1 cellular context compared by ENCODE assay signal in the genomic region with DNA sequence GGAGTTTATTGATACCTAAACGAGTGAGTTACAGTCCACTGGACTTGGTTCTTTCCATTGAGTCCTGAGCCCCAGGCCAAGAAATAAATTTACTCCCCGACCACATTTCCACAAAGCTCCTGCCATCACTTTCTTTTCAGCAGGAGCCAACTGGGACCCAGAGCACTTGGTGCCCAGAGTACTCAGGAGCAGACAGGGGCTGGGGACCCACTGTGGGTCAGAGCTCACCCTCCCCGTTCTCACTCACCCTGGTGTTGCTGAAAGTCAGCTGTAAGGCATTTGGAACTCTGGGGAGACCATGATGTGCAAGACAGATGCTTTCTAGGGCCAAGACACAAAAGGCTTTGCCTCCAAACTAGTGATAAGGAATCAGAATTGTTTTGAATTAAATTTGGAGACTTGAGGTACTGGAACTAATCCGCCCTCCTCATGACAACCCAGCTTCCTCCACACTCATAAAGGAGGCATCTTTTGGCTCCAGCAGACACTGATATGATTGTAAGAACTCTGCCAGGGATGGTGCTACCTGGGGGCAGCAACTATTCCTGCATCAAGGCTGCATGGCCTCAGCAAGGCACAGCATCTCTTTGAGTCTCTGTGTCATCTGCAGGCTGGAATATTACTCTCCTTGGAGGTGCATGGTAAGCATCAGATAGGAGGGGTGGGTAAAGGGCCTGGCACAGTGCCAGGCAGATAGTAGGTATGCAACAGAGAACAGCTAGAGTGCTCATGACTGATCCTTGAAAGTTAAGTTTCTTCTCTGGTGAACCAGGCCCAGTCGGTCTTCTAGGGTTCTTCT.
TF ChIP-seq lines count a peak whose summit lies in the region.

No MANE protein-coding gene starts in this region.

TF ChIP-seq in WTC11, 78 proteins besides CTCF, POLR2A, EP300 and RAD21:
- TF ChIP-seq ESRRA (CRISPR knock-in tag; IDR thresholded peaks at IDR 0.05; ENCODE audit: borderline replicate concordance), result no peak
- no peak for TF ChIP-seq TEAD1 (CRISPR knock-in tag; IDR thresholded peaks at IDR 0.05)
- TF ChIP-seq ZNF423 (CRISPR knock-in tag; IDR thresholded peaks at IDR 0.05), result no peak
- TF ChIP-seq, protein P1, sequence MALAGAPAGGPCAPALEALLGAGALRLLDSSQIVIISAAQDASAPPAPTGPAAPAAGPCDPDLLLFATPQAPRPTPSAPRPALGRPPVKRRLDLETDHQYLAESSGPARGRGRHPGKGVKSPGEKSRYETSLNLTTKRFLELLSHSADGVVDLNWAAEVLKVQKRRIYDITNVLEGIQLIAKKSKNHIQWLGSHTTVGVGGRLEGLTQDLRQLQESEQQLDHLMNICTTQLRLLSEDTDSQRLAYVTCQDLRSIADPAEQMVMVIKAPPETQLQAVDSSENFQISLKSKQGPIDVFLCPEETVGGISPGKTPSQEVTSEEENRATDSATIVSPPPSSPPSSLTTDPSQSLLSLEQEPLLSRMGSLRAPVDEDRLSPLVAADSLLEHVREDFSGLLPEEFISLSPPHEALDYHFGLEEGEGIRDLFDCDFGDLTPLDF (CRISPR knock-in tag; IDR thresholded peaks at IDR 0.05), result no peak
- TF ChIP-seq TP53 (CRISPR knock-in tag; IDR thresholded peaks at IDR 0.05), result no peak
- no peak for TF ChIP-seq ZNF396 (CRISPR knock-in tag; IDR thresholded peaks at IDR 0.05; ENCODE audit: borderline replicate concordance)
- TF ChIP-seq NFE2L1 (CRISPR knock-in tag; IDR thresholded peaks at IDR 0.05), result no peak
- no peak for TF ChIP-seq SMAD4 (CRISPR knock-in tag; IDR thresholded peaks at IDR 0.05)
- TF ChIP-seq, protein P2, sequence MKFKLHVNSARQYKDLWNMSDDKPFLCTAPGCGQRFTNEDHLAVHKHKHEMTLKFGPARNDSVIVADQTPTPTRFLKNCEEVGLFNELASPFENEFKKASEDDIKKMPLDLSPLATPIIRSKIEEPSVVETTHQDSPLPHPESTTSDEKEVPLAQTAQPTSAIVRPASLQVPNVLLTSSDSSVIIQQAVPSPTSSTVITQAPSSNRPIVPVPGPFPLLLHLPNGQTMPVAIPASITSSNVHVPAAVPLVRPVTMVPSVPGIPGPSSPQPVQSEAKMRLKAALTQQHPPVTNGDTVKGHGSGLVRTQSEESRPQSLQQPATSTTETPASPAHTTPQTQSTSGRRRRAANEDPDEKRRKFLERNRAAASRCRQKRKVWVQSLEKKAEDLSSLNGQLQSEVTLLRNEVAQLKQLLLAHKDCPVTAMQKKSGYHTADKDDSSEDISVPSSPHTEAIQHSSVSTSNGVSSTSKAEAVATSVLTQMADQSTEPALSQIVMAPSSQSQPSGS (CRISPR knock-in tag; IDR thresholded peaks at IDR 0.05; ENCODE audit: borderline replicate concordance, low read depth), result no peak
- TF ChIP-seq ELF4 (CRISPR knock-in tag; IDR thresholded peaks at IDR 0.05; ENCODE audit: low read depth), result no peak
- TF ChIP-seq HMGA2 (CRISPR knock-in tag; IDR thresholded peaks at IDR 0.05), result no peak
- no peak for TF ChIP-seq RELA (CRISPR knock-in tag; IDR thresholded peaks at IDR 0.05; ENCODE audit: borderline replicate concordance)
- TF ChIP-seq ZNF263 (CRISPR knock-in tag; IDR thresholded peaks at IDR 0.05; ENCODE audit: low read depth), result no peak
- TF ChIP-seq, protein P3, sequence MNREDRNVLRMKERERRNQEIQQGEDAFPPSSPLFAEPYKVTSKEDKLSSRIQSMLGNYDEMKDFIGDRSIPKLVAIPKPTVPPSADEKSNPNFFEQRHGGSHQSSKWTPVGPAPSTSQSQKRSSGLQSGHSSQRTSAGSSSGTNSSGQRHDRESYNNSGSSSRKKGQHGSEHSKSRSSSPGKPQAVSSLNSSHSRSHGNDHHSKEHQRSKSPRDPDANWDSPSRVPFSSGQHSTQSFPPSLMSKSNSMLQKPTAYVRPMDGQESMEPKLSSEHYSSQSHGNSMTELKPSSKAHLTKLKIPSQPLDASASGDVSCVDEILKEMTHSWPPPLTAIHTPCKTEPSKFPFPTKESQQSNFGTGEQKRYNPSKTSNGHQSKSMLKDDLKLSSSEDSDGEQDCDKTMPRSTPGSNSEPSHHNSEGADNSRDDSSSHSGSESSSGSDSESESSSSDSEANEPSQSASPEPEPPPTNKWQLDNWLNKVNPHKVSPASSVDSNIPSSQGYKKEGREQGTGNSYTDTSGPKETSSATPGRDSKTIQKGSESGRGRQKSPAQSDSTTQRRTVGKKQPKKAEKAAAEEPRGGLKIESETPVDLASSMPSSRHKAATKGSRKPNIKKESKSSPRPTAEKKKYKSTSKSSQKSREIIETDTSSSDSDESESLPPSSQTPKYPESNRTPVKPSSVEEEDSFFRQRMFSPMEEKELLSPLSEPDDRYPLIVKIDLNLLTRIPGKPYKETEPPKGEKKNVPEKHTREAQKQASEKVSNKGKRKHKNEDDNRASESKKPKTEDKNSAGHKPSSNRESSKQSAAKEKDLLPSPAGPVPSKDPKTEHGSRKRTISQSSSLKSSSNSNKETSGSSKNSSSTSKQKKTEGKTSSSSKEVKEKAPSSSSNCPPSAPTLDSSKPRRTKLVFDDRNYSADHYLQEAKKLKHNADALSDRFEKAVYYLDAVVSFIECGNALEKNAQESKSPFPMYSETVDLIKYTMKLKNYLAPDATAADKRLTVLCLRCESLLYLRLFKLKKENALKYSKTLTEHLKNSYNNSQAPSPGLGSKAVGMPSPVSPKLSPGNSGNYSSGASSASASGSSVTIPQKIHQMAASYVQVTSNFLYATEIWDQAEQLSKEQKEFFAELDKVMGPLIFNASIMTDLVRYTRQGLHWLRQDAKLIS (CRISPR knock-in tag; IDR thresholded peaks at IDR 0.05; ENCODE audit: borderline replicate concordance), result no peak
- no peak for TF ChIP-seq EMX1 (CRISPR knock-in tag; IDR thresholded peaks at IDR 0.05)
- no peak for TF ChIP-seq SMAD3 (CRISPR knock-in tag; IDR thresholded peaks at IDR 0.05; ENCODE audit: borderline replicate concordance)
- no peak for TF ChIP-seq ATF1 (CRISPR knock-in tag; IDR thresholded peaks at IDR 0.05)
- TF ChIP-seq, protein P4, sequence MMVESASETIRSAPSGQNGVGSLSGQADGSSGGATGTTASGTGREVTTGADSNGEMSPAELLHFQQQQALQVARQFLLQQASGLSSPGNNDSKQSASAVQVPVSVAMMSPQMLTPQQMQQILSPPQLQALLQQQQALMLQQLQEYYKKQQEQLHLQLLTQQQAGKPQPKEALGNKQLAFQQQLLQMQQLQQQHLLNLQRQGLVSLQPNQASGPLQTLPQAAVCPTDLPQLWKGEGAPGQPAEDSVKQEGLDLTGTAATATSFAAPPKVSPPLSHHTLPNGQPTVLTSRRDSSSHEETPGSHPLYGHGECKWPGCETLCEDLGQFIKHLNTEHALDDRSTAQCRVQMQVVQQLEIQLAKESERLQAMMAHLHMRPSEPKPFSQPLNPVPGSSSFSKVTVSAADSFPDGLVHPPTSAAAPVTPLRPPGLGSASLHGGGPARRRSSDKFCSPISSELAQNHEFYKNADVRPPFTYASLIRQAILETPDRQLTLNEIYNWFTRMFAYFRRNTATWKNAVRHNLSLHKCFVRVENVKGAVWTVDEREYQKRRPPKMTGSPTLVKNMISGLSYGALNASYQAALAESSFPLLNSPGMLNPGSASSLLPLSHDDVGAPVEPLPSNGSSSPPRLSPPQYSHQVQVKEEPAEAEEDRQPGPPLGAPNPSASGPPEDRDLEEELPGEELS (CRISPR knock-in tag; IDR thresholded peaks at IDR 0.05), result no peak
